In genomic region chr7:140079121-140079536, GRCh38 we compare ENCODE assay signal across 9 cellular contexts. TPM values are rescaled to one million over a fixed set of nuclear protein-coding genes. Genes with fewer than 3 reads are reported as not detected.
DNase-seq lines count a peak whose midpoint lies in the region; ATAC-seq and TF ChIP-seq lines count a peak whose summit lies in the region.
"Had no signal": no experiment of that assay in that cellular context is flagged by ENCODE, and none has a peak within 500 bp of the region (broad histone marks: within the 10 kb centered on the region; RNA-seq: fewer than 3 reads in every experiment).

No MANE protein-coding gene starts in this region.

- H3K4me1 ChIP-seq in MM.1S (ENCODE audit: low read length), result no peaks in the 10 kb centered on the region
- H3K4me1 ChIP-seq in mesendoderm (ENCODE audit: control insufficient read depth, low read depth, low read length), result no peaks in the 10 kb centered on the region

- H3K9me3 Mint-ChIP-seq in mesothelial cell of epicardium, result no peaks in the 10 kb centered on the region
- no peaks in the 10 kb centered on the region for H3K9me3 Mint-ChIP-seq in activated CD8-positive, alpha-beta memory T cell treated with anti-CD3 and anti-CD28 coated beads, Interleukin-2, amount 10 ng/mL, durations not matched to agents 7 days and 5 days (ENCODE audit: low read depth)

- no peaks in the 10 kb centered on the region for H3K27me3 ChIP-seq in MM.1S (replicated peaks; ENCODE audit: insufficient read depth, low read length)
- H3K27me3 ChIP-seq in mesendoderm (ENCODE audit: insufficient read depth, low read length, poor library complexity), result no peaks in the 10 kb centered on the region

- peak; percentile 28 for DNase-seq in DMS153 (lab: John Stamatoyannopoulos, UW)
- DNase-seq in MM.1S, result no peak
- peak; percentile 40 to 68 for DNase-seq in cardiac fibroblast (ENCODE audit: low read depth in 2 of 2)
- peak; percentile 82 for DNase-seq in mesendoderm
- no peak for DNase-seq in mesothelial cell of epicardium (ENCODE audit: low spot score in 2 of 2, unreplicated experiment in 2 of 2)
- no peak for DNase-seq in activated CD8-positive, alpha-beta memory T cell treated with anti-CD3 and anti-CD28 coated beads, Interleukin-2, amount 10 ng/mL, durations not matched to agents 7 days and 5 days
- no peak for DNase-seq in ureter (ENCODE audit: low spot score)
- DNase-seq: activated CD8-positive, alpha-beta memory T cell treated with anti-CD3 and anti-CD28 coated beads, Interleukin-2, amount 50 U/mL, for 4 hours had no signal

- no peaks in the 10 kb centered on the region for H4K20me1 ChIP-seq in MM.1S (ENCODE audit: insufficient read depth, low read length)

- H2BK15ac ChIP-seq in mesendoderm (replicated peaks; ENCODE audit: low read depth), result no peak overlapping the region

- no peaks in the 10 kb centered on the region for H3K79me1 ChIP-seq in mesendoderm (ENCODE audit: low read length)

- H3K18ac ChIP-seq in mesendoderm (ENCODE audit: low read length), result no peak overlapping the region

- H4K5ac ChIP-seq in mesendoderm (ENCODE audit: low read length), result no peak overlapping the region

- no peaks in the 10 kb centered on the region for H3K9me3 ChIP-seq in MM.1S (replicated peaks; ENCODE audit: insufficient read depth, low read length)

- H3K9me2 ChIP-seq in MM.1S (replicated peaks; ENCODE audit: insufficient read depth, low read length), result no peaks in the 10 kb centered on the region

- H3K36me3 ChIP-seq in MM.1S (replicated peaks; ENCODE audit: insufficient read depth, low read length) (no peaks in the 10 kb centered on the region), mesendoderm (ENCODE audit: control insufficient read depth, insufficient read depth, low read length) (no peaks in the 10 kb centered on the region)

- H2AFZ ChIP-seq in MM.1S (ENCODE audit: low read length), result no peak overlapping the region

- H3K4me1 Mint-ChIP-seq in mesothelial cell of epicardium, result peaks cover 4% of the 10 kb centered on the region
- peaks cover 14% of the 10 kb centered on the region for H3K4me1 Mint-ChIP-seq in activated CD8-positive, alpha-beta memory T cell treated with anti-CD3 and anti-CD28 coated beads, Interleukin-2, amount 10 ng/mL, durations not matched to agents 7 days and 5 days

- no peak overlapping the region for H3K4ac ChIP-seq in mesendoderm (ENCODE audit: low read depth, low read length)

- H3K9ac ChIP-seq in MM.1S (ENCODE audit: low read length) (no peak overlapping the region), mesendoderm (ENCODE audit: low read length) (no peak overlapping the region)

- H3K27ac ChIP-seq in MM.1S (ENCODE audit: low read length) (no peak overlapping the region), mesendoderm (ENCODE audit: low read depth, low read length) (no peak overlapping the region)

- H3K79me2 ChIP-seq in MM.1S (ENCODE audit: low read length) (no peaks in the 10 kb centered on the region), mesendoderm (ENCODE audit: control insufficient read depth, insufficient read depth, low read length) (no peaks in the 10 kb centered on the region)

- no peak overlapping the region for H4K8ac ChIP-seq in mesendoderm (ENCODE audit: low read depth, low read length)

- H3K4me3 Mint-ChIP-seq in mesothelial cell of epicardium, result no peak overlapping the region
- H3K4me3 Mint-ChIP-seq in activated CD8-positive, alpha-beta memory T cell treated with anti-CD3 and anti-CD28 coated beads, Interleukin-2, amount 10 ng/mL, durations not matched to agents 7 days and 5 days, result no peak overlapping the region

- peaks cover 3% of the 10 kb centered on the region for H3K27me3 Mint-ChIP-seq in mesothelial cell of epicardium (ENCODE audit: low read depth)
- H3K27me3 Mint-ChIP-seq in activated CD8-positive, alpha-beta memory T cell treated with anti-CD3 and anti-CD28 coated beads, Interleukin-2, amount 10 ng/mL, durations not matched to agents 7 days and 5 days, result peaks cover 7% of the 10 kb centered on the region

- no CpG with 5 or more reads among the region's 6 CpGs for WGBS in mesendoderm (ENCODE audit: extremely low coverage, insufficient coverage, low lambda C conversion rate)

- H2BK5ac ChIP-seq in mesendoderm (ENCODE audit: low read length), result no peak overlapping the region

- peak; percentile 23 for TF ChIP-seq CTCF in MM.1S (IDR thresholded peaks at IDR 0.05; ENCODE audit: low read length)
- peak; percentile 32 for TF ChIP-seq CTCF in cardiac fibroblast (IDR thresholded peaks at IDR 0.05; ENCODE audit: low read depth, low read length)
- no peak for TF ChIP-seq CTCF in mesothelial cell of epicardium (IDR thresholded peaks at IDR 0.05; ENCODE audit: unreplicated experiment)

- no peaks in the 10 kb centered on the region for H3F3A ChIP-seq in MM.1S (ENCODE audit: insufficient read depth, low read length)

- H3K56ac ChIP-seq in mesendoderm (ENCODE audit: low read length), result no peak overlapping the region

- H2BK120ac ChIP-seq in mesendoderm (ENCODE audit: low read depth, low read length), result no peak overlapping the region

- ATAC-seq in GM21786 (IDR thresholded peaks at IDR 0.05; ENCODE audit: unreplicated experiment), result no peak
- ATAC-seq in activated CD8-positive, alpha-beta memory T cell treated with anti-CD3 and anti-CD28 coated beads, Interleukin-2, amount 10 ng/mL, durations not matched to agents 7 days and 5 days, result no peak

- H3K36me3 Mint-ChIP-seq in mesothelial cell of epicardium, result no peaks in the 10 kb centered on the region
- peaks cover 2% of the 10 kb centered on the region for H3K36me3 Mint-ChIP-seq in activated CD8-positive, alpha-beta memory T cell treated with anti-CD3 and anti-CD28 coated beads, Interleukin-2, amount 10 ng/mL, durations not matched to agents 7 days and 5 days

- H3K4me2 ChIP-seq in MM.1S (ENCODE audit: low read depth, low read length) (no peak overlapping the region), mesendoderm (ENCODE audit: low read length) (no peak overlapping the region)

- H3K23ac ChIP-seq in mesendoderm (ENCODE audit: low read length), result no peak overlapping the region

- no peak overlapping the region for H3K4me3 ChIP-seq in MM.1S (ENCODE audit: low read length)
- no peak overlapping the region for H3K4me3 ChIP-seq in cardiac fibroblast (replicated peaks in 1 of 2; ENCODE audit: low read depth in 2 of 2, low read length in 2 of 2)
- H3K4me3 ChIP-seq in mesendoderm (ENCODE audit: low read length), result no peak overlapping the region

- CTCF ChIA-PET in activated CD8-positive, alpha-beta memory T cell treated with anti-CD3 and anti-CD28 coated beads, Interleukin-2, amount 10 ng/mL, durations not matched to agents 7 days and 5 days (lab: Charles Lee), result no interaction called here

- H2AK5ac ChIP-seq in mesendoderm (ENCODE audit: low read length), result no peak overlapping the region

- H3K27ac Mint-ChIP-seq in mesothelial cell of epicardium, result no peak overlapping the region
- no peak overlapping the region for H3K27ac Mint-ChIP-seq in activated CD8-positive, alpha-beta memory T cell treated with anti-CD3 and anti-CD28 coated beads, Interleukin-2, amount 10 ng/mL, durations not matched to agents 7 days and 5 days

RNA-seq across cellular contexts. Expression of gene PARP12, which starts 16.4 kb away (rescaled TPM):
- 2.2 TPM for polyA plus RNA-seq in mesendoderm (2013, experiment 1 of 2)
- polyA plus RNA-seq in mesendoderm (2013, experiment 2 of 2), result 1.7 TPM
- total RNA-seq in mesothelial cell of epicardium, result 26.2 to 30.2 TPM (median 27.1 TPM) in 3 replicates
- 100 to 1,000 TPM; 104 to 215 TPM for total RNA-seq in activated CD8-positive, alpha-beta memory T cell treated with anti-CD3 and anti-CD28 coated beads, Interleukin-2, amount 10 ng/mL, durations not matched to agents 7 days and 5 days
- total RNA-seq in ureter, result 54.2 TPM

Comparison
In these comparisons a context has a peak if more than half of its experiments do, and no peak if none do; other contexts are left out.
1. DNase-seq: peak in DMS153 (single experiment), cardiac fibroblast (2 of 2) and mesendoderm (single experiment); none in MM.1S (single experiment), mesothelial cell of epicardium (0 of 2), activated CD8-positive, alpha-beta memory T cell treated with anti-CD3 and anti-CD28 coated beads, Interleukin-2, amount 10 ng/mL, durations not matched to agents 7 days and 5 days (single experiment) and ureter (single experiment).